1 cellular context compared by ENCODE assay signal in genomic region chr19:49954092-49954825, GRCh38.
A peak's percentile ranks its signal among the peaks of the same experiment; 100 is the strongest.
TF ChIP-seq lines count a peak whose summit lies in the region.

No MANE protein-coding gene starts in this region.

TF ChIP-seq in GM12878, 131 proteins besides CTCF, POLR2A, EP300 and RAD21:
- TF ChIP-seq POU2F2 (IDR thresholded peaks at IDR 0.05; ENCODE audit: borderline replicate concordance, low read depth, low read length) (peak; percentile 71; the same call in 1 of the 3 replicates), NFIC (IDR thresholded peaks at IDR 0.05; ENCODE audit: low read depth, low read length) (no peak)
